In the genomic region with DNA sequence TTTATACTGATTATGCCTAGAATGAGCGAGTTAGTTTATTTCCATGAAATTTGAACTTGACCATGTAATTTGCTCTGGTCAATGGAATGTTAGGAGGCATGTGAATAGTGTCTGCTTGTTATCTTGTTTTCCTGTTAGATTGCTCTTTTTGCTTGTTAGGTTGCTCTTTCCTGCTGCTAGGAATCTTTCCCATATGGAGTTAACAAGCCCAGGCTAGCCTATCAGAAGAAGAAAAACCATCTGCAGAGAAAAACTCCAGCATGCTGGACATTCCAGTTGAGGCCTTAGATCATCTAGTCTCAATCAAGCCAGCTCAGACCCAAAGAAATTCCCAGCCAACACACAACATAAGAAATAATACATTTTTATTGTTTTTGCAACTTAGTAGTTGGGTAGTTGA, we compare ENCODE assay signal across 20 cellular contexts.
DNase-seq lines count a peak whose midpoint lies in the region; FAIRE-seq and TF ChIP-seq lines count a peak whose summit lies in the region.
"Had no signal": no experiment of that assay in that cellular context is flagged by ENCODE, and none has a peak within 500 bp of the region (broad histone marks: within the 10 kb centered on the region; RNA-seq: fewer than 3 reads in every experiment).

No MANE protein-coding gene starts in this region.

- H2BK5ac ChIP-seq in mesendoderm (ENCODE audit: low read length): no peak overlapping the region

- H2BK15ac ChIP-seq in mesendoderm (replicated peaks; ENCODE audit: low read depth): no peak overlapping the region

- intact Hi-C loops in activated CD4-positive, alpha-beta memory T cell treated with anti-CD3 and anti-CD28 coated beads for 36 hours (cut with micrococcal nuclease): no loop called here
- intact Hi-C loops in testis (cut with DNase I; ENCODE audit: low total_unique reads): no loop called here

- H3K27me3 Mint-ChIP-seq in activated CD4-positive, alpha-beta memory T cell treated with anti-CD3 and anti-CD28 coated beads for 36 hours: no peaks in the 10 kb centered on the region
- H3K27me3 Mint-ChIP-seq in type B pancreatic cell: no peaks in the 10 kb centered on the region
- H3K27me3 Mint-ChIP-seq: activated CD4-positive, alpha-beta T cell treated with anti-CD3 and anti-CD28 coated beads for 36 hours had no signal

- CTCF ChIA-PET in activated CD4-positive, alpha-beta memory T cell treated with anti-CD3 and anti-CD28 coated beads for 36 hours (lab: Charles Lee): no interaction called here

- no peaks in the 10 kb centered on the region for H3K79me2 ChIP-seq in mesendoderm (ENCODE audit: control insufficient read depth, insufficient read depth, low read length)

- H3K4me3 ChIP-seq in SJCRH30 (no peak overlapping the region), mesendoderm (ENCODE audit: low read length) (no peak overlapping the region), small intestine (ENCODE audit: low read depth in 1 of 2, low read length in 2 of 2) (no peak overlapping the region), testis (no peak overlapping the region)
- H3K4me3 ChIP-seq: GM12878 had no signal

- no peak for TF ChIP-seq POLR2A in testis (IDR thresholded peaks at IDR 0.05)

- H3K4me3 Mint-ChIP-seq in activated CD4-positive, alpha-beta memory T cell treated with anti-CD3 and anti-CD28 coated beads for 36 hours: no peak overlapping the region
- no peak overlapping the region for H3K4me3 Mint-ChIP-seq in type B pancreatic cell
- H3K4me3 Mint-ChIP-seq: activated CD4-positive, alpha-beta T cell treated with anti-CD3 and anti-CD28 coated beads for 36 hours; activated T-helper 1 cell treated with anti-CD3 and anti-CD28 coated beads, Interleukin-12 subunit alpha, Interleukin-12 subunit beta, Interleukin-2, Interleukin-4 antibody, amounts not matched to agents 30 ng/mL and 10 ng/mL and 1 ng/mL, durations not matched to agents 14 hours and 24 hours and 36 hours had no signal

- DNase-seq in EL (peak; percentile 34), SJCRH30 (peak; percentile 69 to 88), fibroblast of gingiva (ENCODE audit: low read depth) (peak; percentile 26), mesendoderm (peak; percentile 69), small intestine (no peak), type B pancreatic cell (ENCODE audit: extremely low spot score, unreplicated experiment) (no peak), testis (no peak)
- DNase-seq in activated CD4-positive, alpha-beta memory T cell treated with anti-CD3 and anti-CD28 coated beads for 36 hours: no peak
- DNase-seq: ACHN; activated CD4-positive, alpha-beta T cell treated with anti-CD3 and anti-CD28 coated beads for 36 hours; GDM1; NCI-H69; retina; Right ventricle myocardium superior had no signal

- H3K27ac ChIP-seq in SJCRH30 (peak overlapping the region; percentile 96), mesendoderm (ENCODE audit: low read depth, low read length) (no peak overlapping the region), small intestine (ENCODE audit: low read depth in 1 of 2, low read length in 1 of 2) (no peak overlapping the region), testis (no peak overlapping the region)
- H3K27ac ChIP-seq: C4-2B, HL-60 had no signal

- no CpG with 5 or more reads among the region's 1 CpG for WGBS in mesendoderm (ENCODE audit: extremely low coverage, insufficient coverage, low lambda C conversion rate)
- 85 to 97% (median 93%) methylated on average over 1 of the region's 1 CpG for WGBS in small intestine, 3 donors
- 69 to 81% methylated on average over 1 of the region's 1 CpG for WGBS in testis, 2 donors

- H3K9me3 ChIP-seq in SJCRH30 (replicated peaks): no peaks in the 10 kb centered on the region
- H3K9me3 ChIP-seq in small intestine (ENCODE audit: control insufficient read depth, low read depth): no peaks in the 10 kb centered on the region
- H3K9me3 ChIP-seq in testis: no peaks in the 10 kb centered on the region

- H3K27me3 ChIP-seq in SJCRH30: no peaks in the 10 kb centered on the region
- H3K27me3 ChIP-seq in mesendoderm (ENCODE audit: insufficient read depth, low read length, poor library complexity): no peaks in the 10 kb centered on the region
- H3K27me3 ChIP-seq in small intestine (ENCODE audit: control insufficient read depth in 2 of 2, insufficient read depth in 2 of 2, low read length in 2 of 2): no peaks in the 10 kb centered on the region
- H3K27me3 ChIP-seq in testis: no peaks in the 10 kb centered on the region

- H4K8ac ChIP-seq in mesendoderm (ENCODE audit: low read depth, low read length): no peak overlapping the region

- H3K79me1 ChIP-seq in mesendoderm (ENCODE audit: low read length): no peaks in the 10 kb centered on the region

- no peak overlapping the region for H3K27ac Mint-ChIP-seq in activated CD4-positive, alpha-beta memory T cell treated with anti-CD3 and anti-CD28 coated beads for 36 hours
- H3K27ac Mint-ChIP-seq in type B pancreatic cell: no peak overlapping the region
- H3K27ac Mint-ChIP-seq: activated CD4-positive, alpha-beta T cell treated with anti-CD3 and anti-CD28 coated beads for 36 hours; activated naive CD4-positive, alpha-beta T cell treated with anti-CD3 and anti-CD28 coated beads, Interleukin-2, amount 50 U/mL, for 72 hours; activated T-helper 1 cell treated with anti-CD3 and anti-CD28 coated beads, Interleukin-12 subunit alpha, Interleukin-12 subunit beta, Interleukin-2, Interleukin-4 antibody, amounts not matched to agents 30 ng/mL and 10 ng/mL and 1 ng/mL, durations not matched to agents 14 hours and 24 hours and 36 hours had no signal

- TF ChIP-seq CTCF in type B pancreatic cell (conservative IDR thresholded peaks at IDR 0.05) (no peak), testis (IDR thresholded peaks at IDR 0.05) (no peak)

- H3K36me3 ChIP-seq in SJCRH30: no peaks in the 10 kb centered on the region
- H3K36me3 ChIP-seq in mesendoderm (ENCODE audit: control insufficient read depth, insufficient read depth, low read length): no peaks in the 10 kb centered on the region
- no peaks in the 10 kb centered on the region for H3K36me3 ChIP-seq in small intestine (ENCODE audit: control insufficient read depth in 2 of 2, insufficient read depth in 2 of 2, low read length in 2 of 2)
- no peaks in the 10 kb centered on the region for H3K36me3 ChIP-seq in testis (ENCODE audit: low read depth, missing control alignments)

- H3K4me1 Mint-ChIP-seq in activated CD4-positive, alpha-beta memory T cell treated with anti-CD3 and anti-CD28 coated beads for 36 hours (ENCODE audit: low read depth): no peaks in the 10 kb centered on the region
- peaks cover 9% of the 10 kb centered on the region for H3K4me1 Mint-ChIP-seq in type B pancreatic cell (ENCODE audit: unreplicated experiment)
- H3K4me1 Mint-ChIP-seq: activated CD4-positive, alpha-beta T cell treated with anti-CD3 and anti-CD28 coated beads for 36 hours had no signal

- H3K18ac ChIP-seq in mesendoderm (ENCODE audit: low read length): no peak overlapping the region

- H3K9me3 Mint-ChIP-seq in activated CD4-positive, alpha-beta memory T cell treated with anti-CD3 and anti-CD28 coated beads for 36 hours: no peaks in the 10 kb centered on the region
- H3K9me3 Mint-ChIP-seq in type B pancreatic cell: peaks cover under 1% of the 10 kb centered on the region
- H3K9me3 Mint-ChIP-seq: activated T-helper 1 cell treated with anti-CD3 and anti-CD28 coated beads, Interleukin-12 subunit alpha, Interleukin-12 subunit beta, Interleukin-2, Interleukin-4 antibody, amounts not matched to agents 30 ng/mL and 10 ng/mL and 1 ng/mL, durations not matched to agents 14 hours and 24 hours and 36 hours had no signal

- no peak overlapping the region for H2AK5ac ChIP-seq in mesendoderm (ENCODE audit: low read length)

- no peak overlapping the region for H4K5ac ChIP-seq in mesendoderm (ENCODE audit: low read length)

- no peak overlapping the region for H3K4me2 ChIP-seq in mesendoderm (ENCODE audit: low read length)

- peaks cover 37% of the 10 kb centered on the region for H3K4me1 ChIP-seq in SJCRH30
- H3K4me1 ChIP-seq in mesendoderm (ENCODE audit: control insufficient read depth, low read depth, low read length): no peaks in the 10 kb centered on the region
- no peaks in the 10 kb centered on the region for H3K4me1 ChIP-seq in small intestine (ENCODE audit: control insufficient read depth in 2 of 2, insufficient read depth in 1 of 2, low read depth in 1 of 2, low read length in 1 of 2)
- H3K4me1 ChIP-seq in testis: no peaks in the 10 kb centered on the region

- no peak overlapping the region for H3K9ac ChIP-seq in mesendoderm (ENCODE audit: low read length)

- H3K56ac ChIP-seq in mesendoderm (ENCODE audit: low read length): no peak overlapping the region

- no peak overlapping the region for H2BK120ac ChIP-seq in mesendoderm (ENCODE audit: low read depth, low read length)

- H3K23ac ChIP-seq in mesendoderm (ENCODE audit: low read length): no peak overlapping the region

- H3K36me3 Mint-ChIP-seq in activated CD4-positive, alpha-beta memory T cell treated with anti-CD3 and anti-CD28 coated beads for 36 hours: no peaks in the 10 kb centered on the region
- H3K36me3 Mint-ChIP-seq in type B pancreatic cell: no peaks in the 10 kb centered on the region
- H3K36me3 Mint-ChIP-seq: activated naive CD4-positive, alpha-beta T cell treated with anti-CD3 and anti-CD28 coated beads, Interleukin-2, amount 50 U/mL, for 72 hours had no signal

- POLR2A ChIA-PET in activated CD4-positive, alpha-beta memory T cell treated with anti-CD3 and anti-CD28 coated beads for 36 hours (lab: Charles Lee): no interaction called here

- no peak for FAIRE-seq in small intestine (lab: Jason Lieb, UNC)
- FAIRE-seq: D721Med, GM12878 had no signal

- no peak overlapping the region for H3K4ac ChIP-seq in mesendoderm (ENCODE audit: low read depth, low read length)

Comparison
In these comparisons a context has a peak if more than half of its experiments do, and no peak if none do; other contexts are left out.
1. DNase-seq: peak in EL (single experiment), SJCRH30 (2 of 2), fibroblast of gingiva (single experiment) and mesendoderm (single experiment); none in activated CD4-positive, alpha-beta memory T cell treated with anti-CD3 and anti-CD28 coated beads for 36 hours (single experiment), small intestine (single experiment), type B pancreatic cell (single experiment) and testis (single experiment).